ENCODE assay signal across 17 cellular contexts in the genomic region with DNA sequence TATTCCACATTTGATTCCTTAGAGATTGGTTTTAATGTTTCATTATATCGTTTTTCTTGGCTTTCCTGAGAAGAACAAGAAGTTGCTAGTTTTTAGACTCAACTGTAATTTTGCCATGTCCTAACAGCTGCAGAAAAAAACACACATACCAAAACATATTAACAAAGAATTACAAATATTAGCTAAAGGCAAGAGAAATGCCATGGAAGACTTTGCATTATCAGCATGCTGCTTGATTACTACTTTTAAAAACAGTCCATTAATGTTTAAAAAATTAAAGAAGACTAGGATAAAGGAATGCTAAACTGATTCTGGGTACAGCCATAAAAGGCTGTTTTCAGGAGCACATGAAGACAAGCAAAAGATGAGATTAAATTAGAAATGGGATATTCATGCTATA. TPM values are rescaled to one million over a fixed set of nuclear protein-coding genes. Genes with fewer than 3 reads are reported as not detected.
DNase-seq lines count a peak whose midpoint lies in the region; ATAC-seq and TF ChIP-seq lines count a peak whose summit lies in the region.
"Had no signal": no experiment of that assay in that cellular context is flagged by ENCODE, and none has a peak within 500 bp of the region (broad histone marks: within the 10 kb centered on the region; RNA-seq: fewer than 3 reads in every experiment).

No MANE protein-coding gene starts in this region.

- no peak for ATAC-seq in GM18519 (IDR thresholded peaks at IDR 0.05; ENCODE audit: low FRiP score, unreplicated experiment)
- ATAC-seq: GM23338 had no signal

- no peaks in the 10 kb centered on the region for H3K27me3 ChIP-seq in BJ (ENCODE audit: control insufficient read depth, insufficient read depth, low read length)
- H3K27me3 ChIP-seq: BLaER1 had no signal

- peaks cover 44% of the 10 kb centered on the region for H3K4me1 Mint-ChIP-seq in mesothelial cell of epicardium

- H3K4me3 Mint-ChIP-seq in mesothelial cell of epicardium = no peak overlapping the region
- H3K4me3 Mint-ChIP-seq: CD4-positive, alpha-beta memory T cell; GM23338 had no signal

- CTCF ChIA-PET in BJ (lab: Yijun Ruan, JAX) = interaction anchor here (0.7 kb wide), 1 partner anchor 267 kb away, joined by 3 read pairs; no protein-coding TSS in a partner anchor

- peak; percentile 14 for DNase-seq in BJ (ENCODE audit: low read depth)
- DNase-seq in LHCN-M2 (ENCODE audit: low read depth) = peak; percentile 15
- no peak for DNase-seq in mesothelial cell of epicardium (ENCODE audit: low spot score in 2 of 2, unreplicated experiment in 2 of 2)
- no peak for DNase-seq in SKM-1 treated with dmso at 0.1 percent for 144 hours (lab: John Stamatoyannopoulos, UW; ENCODE audit: unreplicated experiment)
- no peak for DNase-seq in ureter (ENCODE audit: low spot score)
- DNase-seq: AML-193; CD4-positive, alpha-beta memory T cell; DMS153; DMS79; GF-D8; HCEC 1CT had no signal

- peak overlapping the region; percentile 54 for H3K27ac Mint-ChIP-seq in mesothelial cell of epicardium
- H3K27ac Mint-ChIP-seq: CD14-positive monocyte; CD4-positive, alpha-beta memory T cell; GM23338 had no signal

- H3K27me3 Mint-ChIP-seq in mesothelial cell of epicardium (ENCODE audit: low read depth) = no peaks in the 10 kb centered on the region

- POLR2A ChIA-PET in BJ (lab: Charles Lee) = interaction anchor here (0.6 kb wide), 1 partner anchor 49 kb away, joined by 3 read pairs; no protein-coding TSS in a partner anchor

- no peaks in the 10 kb centered on the region for H3K9me3 Mint-ChIP-seq in mesothelial cell of epicardium
- H3K9me3 Mint-ChIP-seq: CD14-positive monocyte; CD4-positive, alpha-beta memory T cell; GM23338 had no signal

- H3K4me3 ChIP-seq in BJ (ENCODE audit: low read depth, low read length) = no peak overlapping the region
- H3K4me3 ChIP-seq: BLaER1, GM23338 had no signal

- TF ChIP-seq CTCF in BJ (IDR thresholded peaks at IDR 0.05; ENCODE audit: insufficient read depth, low read depth, low read length) (no peak), mesothelial cell of epicardium (IDR thresholded peaks at IDR 0.05; ENCODE audit: unreplicated experiment) (no peak)

- H3K36me3 ChIP-seq in BJ (ENCODE audit: control insufficient read depth, insufficient read depth, low read length) = no peaks in the 10 kb centered on the region
- H3K36me3 ChIP-seq: BLaER1 had no signal

- H3K36me3 Mint-ChIP-seq in mesothelial cell of epicardium = no peaks in the 10 kb centered on the region
- H3K36me3 Mint-ChIP-seq: CD14-positive monocyte; CD4-positive, alpha-beta memory T cell had no signal

RNA-seq across cellular contexts. Expression of gene IFNE, which starts 20.5 kb away (rescaled TPM):
- 0.28 and 0.69 TPM in 2 replicates for polyA plus RNA-seq in BJ (2011; rRNA removed)
- polyA minus RNA-seq in BJ (2011; rRNA and poly(A)+ RNA removed) = 0.85 and 1.1 TPM in 2 replicates
- total RNA-seq in LHCN-M2 (2014; rRNA removed) (0.75 and 1.7 TPM in 2 replicates), mesothelial cell of epicardium (1.6 to 2.0 TPM (median 1.7 TPM) in 3 replicates), ureter (5.4 TPM)
- polyA plus RNA-seq in LHCN-M2 (2012) = 0.13 TPM
- total RNA-seq: A172; CD4-positive, alpha-beta memory T cell; Daoy had no signal
- polyA plus RNA-seq: CD14-positive monocyte; CD4-positive, alpha-beta memory T cell; GM23338 had no signal

Comparison
In these comparisons a context has a peak if more than half of its experiments do, and no peak if none do; other contexts are left out.
1. DNase-seq: peak in BJ (single experiment) and LHCN-M2 (single experiment); none in mesothelial cell of epicardium (0 of 2), SKM-1 treated with dmso at 0.1 percent for 144 hours (single experiment) and ureter (single experiment).